Comparison of ENCODE assay signal across 8 cellular contexts in the genomic region with DNA sequence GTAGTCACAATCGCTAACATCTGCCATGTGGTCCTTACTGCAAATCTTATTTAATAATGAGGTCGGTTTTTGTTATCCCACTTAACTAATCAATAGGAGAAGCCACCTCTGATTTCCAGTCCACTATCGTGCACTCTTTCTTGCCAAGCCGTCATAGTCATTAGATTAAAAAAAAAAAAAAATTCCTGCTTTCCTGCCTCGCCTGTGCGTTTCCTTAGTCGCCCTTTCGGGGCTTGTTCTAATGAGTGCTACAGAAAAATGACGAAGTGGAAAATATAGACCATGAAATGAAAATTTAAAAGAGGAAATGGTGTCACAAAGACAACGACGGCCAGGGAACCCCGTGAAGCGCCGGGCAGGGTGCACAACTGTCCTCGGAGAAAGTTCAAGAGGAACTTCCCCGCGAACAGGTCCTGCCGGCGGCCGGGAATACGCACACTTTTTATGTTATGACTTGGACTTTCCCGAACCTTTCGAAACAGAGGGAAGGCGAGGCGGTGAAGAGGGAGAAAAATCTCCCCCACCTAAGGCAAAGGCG. TPM values are rescaled to one million over a fixed set of nuclear protein-coding genes. Genes with fewer than 3 reads are reported as not detected.
DNase-seq lines count a peak whose midpoint lies in the region; ATAC-seq and TF ChIP-seq lines count a peak whose summit lies in the region.

No MANE protein-coding gene starts in this region.

- H3K27me3 ChIP-seq in DOHH2 (ENCODE audit: control insufficient read depth, low read length): no peaks in the 10 kb centered on the region
- no peaks in the 10 kb centered on the region for H3K27me3 ChIP-seq in KMS-11 (ENCODE audit: insufficient read depth, low read depth)
- H3K27me3 ChIP-seq in esophagus (ENCODE audit: control insufficient read depth in 1 of 2, insufficient read depth in 2 of 2, low read length in 2 of 2): no peaks in the 10 kb centered on the region
- no peaks in the 10 kb centered on the region for H3K27me3 ChIP-seq in neural cell (ENCODE audit: insufficient read depth, low read depth, low read length)
- no peaks in the 10 kb centered on the region for H3K27me3 ChIP-seq in uterus

- TF ChIP-seq CTCF in DOHH2 (IDR thresholded peaks at IDR 0.05; ENCODE audit: low read depth, low read length, poor library complexity, severe bottlenecking): no peak
- no peak for TF ChIP-seq CTCF in KMS-11 (conservative IDR thresholded peaks at IDR 0.05; ENCODE audit: low read depth, low read length)
- no peak for TF ChIP-seq CTCF in neural cell (IDR thresholded peaks at IDR 0.05; ENCODE audit: poor library complexity, severe bottlenecking)
- no peak for TF ChIP-seq CTCF in uterus (IDR thresholded peaks at IDR 0.05)

- H3K27ac ChIP-seq in DOHH2 (ENCODE audit: low read depth, low read length) (peak overlapping the region; percentile 80), KMS-11 (0 out of 2 replicates have a peak overlapping the region, but pooled peaks have one; percentile 17), esophagus (ENCODE audit: low read depth in 2 of 2, low read length in 1 of 2) (peak overlapping the region; percentile 99), neural cell (ENCODE audit: low read length) (peak overlapping the region; percentile 42), uterus (peak overlapping the region; percentile 94 to 95)

- no peak for TF ChIP-seq POLR2A in uterus (IDR thresholded peaks at IDR 0.05)

- TF ChIP-seq EP300 in neural cell (conservative IDR thresholded peaks at IDR 0.05; ENCODE audit: poor library complexity, severe bottlenecking): no peak

- peaks cover 62% of the 10 kb centered on the region for H3K4me1 ChIP-seq in DOHH2 (ENCODE audit: control insufficient read depth, low read length)
- H3K4me1 ChIP-seq in KMS-11 (ENCODE audit: low read depth, poor library complexity, severe bottlenecking): no peaks in the 10 kb centered on the region
- H3K4me1 ChIP-seq in esophagus (ENCODE audit: control insufficient read depth in 2 of 2, insufficient read depth in 2 of 2, low read length in 1 of 2): peaks cover 2 to 9% of the 10 kb centered on the region in 2 donors
- peaks cover 3 to 12% of the 10 kb centered on the region in 2 donors for H3K4me1 ChIP-seq in uterus

- intact Hi-C loops in uterus (cut with DNase I; ENCODE audit: low total_unique reads): no loop called here

- peak overlapping the region; percentile 76 for H2AFZ ChIP-seq in KMS-11 (ENCODE audit: low read depth)
- peak overlapping the region; percentile 21 for H2AFZ ChIP-seq in neural cell (ENCODE audit: low read depth, low read length)

- H3K9me3 ChIP-seq in DOHH2 (ENCODE audit: control insufficient read depth, insufficient read depth, low read length) (no peaks in the 10 kb centered on the region), esophagus (ENCODE audit: control insufficient read depth in 2 of 2, insufficient read depth in 1 of 2, low read depth in 1 of 2, low read length in 1 of 2) (no peaks in the 10 kb centered on the region), neural cell (ENCODE audit: low read length) (no peaks in the 10 kb centered on the region), uterus (no peaks in the 10 kb centered on the region)

- H3K9me2 ChIP-seq in DOHH2 (replicated peaks; ENCODE audit: control insufficient read depth, low read length) (no peaks in the 10 kb centered on the region), neural cell (ENCODE audit: insufficient read depth, low read length) (no peaks in the 10 kb centered on the region)

- WGBS in esophagus, 2 donors: 3% methylated on average over 25 to 26 of the region's 26 CpGs

- no peak for TF ChIP-seq RAD21 in neural cell (conservative IDR thresholded peaks at IDR 0.05)

- peak overlapping the region; percentile 88 for H3K4me3 ChIP-seq in DOHH2 (ENCODE audit: low read length)
- no peak overlapping the region for H3K4me3 ChIP-seq in KMS-11 (IDR thresholded peaks at IDR 0.05; ENCODE audit: insufficient read depth, low read depth, low read length)
- H3K4me3 ChIP-seq in esophagus (ENCODE audit: low read depth in 1 of 2, low read length in 2 of 2): peak overlapping the region; percentile 84 to 98
- H3K4me3 ChIP-seq in neural cell (ENCODE audit: low read length): peak overlapping the region; percentile 98
- peak overlapping the region; percentile 67 to 81 for H3K4me3 ChIP-seq in uterus

- H3F3A ChIP-seq in DOHH2 (ENCODE audit: control insufficient read depth, insufficient read depth): peaks cover 11% of the 10 kb centered on the region
- no peaks in the 10 kb centered on the region for H3F3A ChIP-seq in neural cell (ENCODE audit: insufficient read depth, low read length, poor library complexity, severe bottlenecking)

- H3K9ac ChIP-seq in KMS-11: peak overlapping the region; percentile 66; the same call in 1 of the 2 replicates
- peak overlapping the region; percentile 83 for H3K9ac ChIP-seq in neural cell (ENCODE audit: low read length)

- no peaks in the 10 kb centered on the region for H4K20me1 ChIP-seq in DOHH2 (ENCODE audit: control insufficient read depth, insufficient read depth, low read depth, low read length)
- no peaks in the 10 kb centered on the region for H4K20me1 ChIP-seq in KMS-11 (ENCODE audit: insufficient read depth)
- H4K20me1 ChIP-seq in neural cell (ENCODE audit: insufficient read depth): no peaks in the 10 kb centered on the region

- peak; percentile 11 for ATAC-seq in GM21576 (IDR thresholded peaks at IDR 0.05; ENCODE audit: unreplicated experiment)

- H3K4me2 ChIP-seq in DOHH2 (ENCODE audit: low read length): peak overlapping the region; percentile 73
- H3K4me2 ChIP-seq in KMS-11: peak overlapping the region; percentile 55; the same call in 1 of the 2 replicates
- H3K4me2 ChIP-seq in neural cell (ENCODE audit: low read length): peak overlapping the region; percentile 78

- H3K79me2 ChIP-seq in DOHH2 (ENCODE audit: control insufficient read depth, low read length) (peaks cover 42% of the 10 kb centered on the region), KMS-11 (ENCODE audit: insufficient read depth, low read depth) (no peaks in the 10 kb centered on the region), neural cell (replicated peaks; ENCODE audit: insufficient read depth, low read length) (peaks cover 26% of the 10 kb centered on the region)

- H3K36me3 ChIP-seq in DOHH2 (ENCODE audit: control insufficient read depth, low read length) (peaks cover 17% of the 10 kb centered on the region), KMS-11 (ENCODE audit: insufficient read depth) (no peaks in the 10 kb centered on the region), esophagus (ENCODE audit: control insufficient read depth in 2 of 2, insufficient read depth in 2 of 2, low read length in 1 of 2) (no peaks in the 10 kb centered on the region), neural cell (ENCODE audit: insufficient read depth, low read length) (no peaks in the 10 kb centered on the region), uterus (no peaks in the 10 kb centered on the region)

- DNase-seq in activated CD4-positive, alpha-beta T cell treated with anti-CD3 and anti-CD28 coated beads, Interleukin-2, amount 50 U/mL, for 1 hour: peak; percentile 55
- no peak for DNase-seq in uterus
- no peak for DNase-seq in NCI-H1930 (lab: John Stamatoyannopoulos, UW)

TF ChIP-seq in neural cell, 6 proteins besides CTCF, POLR2A, EP300 and RAD21:
- TF ChIP-seq SMC3 (conservative IDR thresholded peaks at IDR 0.05; ENCODE audit: poor library complexity) (no peak), POLR2AphosphoS5 (IDR thresholded peaks at IDR 0.05) (no peak), EZH2 (IDR thresholded peaks at IDR 0.05; ENCODE audit: borderline replicate concordance, insufficient read depth, low read length, poor library complexity, severe bottlenecking) (no peak), MXI1 (conservative IDR thresholded peaks at IDR 0.05; ENCODE audit: poor library complexity, severe bottlenecking) (no peak), TAF1 (IDR thresholded peaks at IDR 0.05; ENCODE audit: low read depth) (no peak)
- TF ChIP-seq, protein P1, sequence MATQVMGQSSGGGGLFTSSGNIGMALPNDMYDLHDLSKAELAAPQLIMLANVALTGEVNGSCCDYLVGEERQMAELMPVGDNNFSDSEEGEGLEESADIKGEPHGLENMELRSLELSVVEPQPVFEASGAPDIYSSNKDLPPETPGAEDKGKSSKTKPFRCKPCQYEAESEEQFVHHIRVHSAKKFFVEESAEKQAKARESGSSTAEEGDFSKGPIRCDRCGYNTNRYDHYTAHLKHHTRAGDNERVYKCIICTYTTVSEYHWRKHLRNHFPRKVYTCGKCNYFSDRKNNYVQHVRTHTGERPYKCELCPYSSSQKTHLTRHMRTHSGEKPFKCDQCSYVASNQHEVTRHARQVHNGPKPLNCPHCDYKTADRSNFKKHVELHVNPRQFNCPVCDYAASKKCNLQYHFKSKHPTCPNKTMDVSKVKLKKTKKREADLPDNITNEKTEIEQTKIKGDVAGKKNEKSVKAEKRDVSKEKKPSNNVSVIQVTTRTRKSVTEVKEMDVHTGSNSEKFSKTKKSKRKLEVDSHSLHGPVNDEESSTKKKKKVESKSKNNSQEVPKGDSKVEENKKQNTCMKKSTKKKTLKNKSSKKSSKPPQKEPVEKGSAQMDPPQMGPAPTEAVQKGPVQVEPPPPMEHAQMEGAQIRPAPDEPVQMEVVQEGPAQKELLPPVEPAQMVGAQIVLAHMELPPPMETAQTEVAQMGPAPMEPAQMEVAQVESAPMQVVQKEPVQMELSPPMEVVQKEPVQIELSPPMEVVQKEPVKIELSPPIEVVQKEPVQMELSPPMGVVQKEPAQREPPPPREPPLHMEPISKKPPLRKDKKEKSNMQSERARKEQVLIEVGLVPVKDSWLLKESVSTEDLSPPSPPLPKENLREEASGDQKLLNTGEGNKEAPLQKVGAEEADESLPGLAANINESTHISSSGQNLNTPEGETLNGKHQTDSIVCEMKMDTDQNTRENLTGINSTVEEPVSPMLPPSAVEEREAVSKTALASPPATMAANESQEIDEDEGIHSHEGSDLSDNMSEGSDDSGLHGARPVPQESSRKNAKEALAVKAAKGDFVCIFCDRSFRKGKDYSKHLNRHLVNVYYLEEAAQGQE (IDR thresholded peaks at IDR 0.05; ENCODE audit: borderline replicate concordance): no peak

RNA-seq across cellular contexts. Expression of a gene that starts 0.3 kb away (rescaled TPM):
- polyA plus RNA-seq in esophagus (10 to 100 TPM; 30.1 to 31.9 TPM), neural cell (31.3 and 36.2 TPM in 2 replicates)
- polyA minus RNA-seq in neural cell: 47.7 and 49.2 TPM in 2 replicates
- 10 to 100 TPM in 3 of 4 donors, 1 to 10 TPM in 1; 8.2 to 59.2 (median 42.1) TPM for total RNA-seq in uterus

Comparison
In these comparisons a context has a peak if more than half of its experiments do, and no peak if none do; other contexts are left out.
1. H3K27ac ChIP-seq: peak in every context shown above with its lines; median percentile 99 in esophagus; 94 in uterus; 80 in DOHH2; 42 in neural cell; 17 in KMS-11.